1 cellular context compared by ENCODE assay signal in genomic region chr2:232300894-232301387, GRCh38.
TF ChIP-seq lines count a peak whose summit lies in the region.

No MANE protein-coding gene starts in this region.

TF ChIP-seq in HepG2, 621 proteins besides CTCF, POLR2A, EP300 and RAD21 (continued from another document and continues in another):
- TF ChIP-seq UBTF (CRISPR knock-in tag; IDR thresholded peaks at IDR 0.05) (no peak), ZNF276 (CRISPR knock-in tag; IDR thresholded peaks at IDR 0.05; ENCODE audit: low read depth) (no peak), ZNF296 (CRISPR knock-in tag; conservative IDR thresholded peaks at IDR 0.05) (no peak), ZNF142 (CRISPR knock-in tag; IDR thresholded peaks at IDR 0.05) (no peak), ZNF770 (CRISPR knock-in tag; IDR thresholded peaks at IDR 0.05) (no peak), ZNF329 (CRISPR knock-in tag; IDR thresholded peaks at IDR 0.05; ENCODE audit: low read depth) (no peak), ZNF615 (CRISPR knock-in tag; IDR thresholded peaks at IDR 0.05; ENCODE audit: borderline replicate concordance) (no peak), RBFOX2 (IDR thresholded peaks at IDR 0.05; ENCODE audit: low read depth, low read length) (no peak), ZZZ3 (CRISPR knock-in tag; IDR thresholded peaks at IDR 0.05; ENCODE audit: borderline replicate concordance) (no peak), ERF (CRISPR knock-in tag; IDR thresholded peaks at IDR 0.05) (peak; percentile 44; the same call in 1 of the 2 replicates), TEAD2 (CRISPR knock-in tag; IDR thresholded peaks at IDR 0.05) (no peak), ZNF777 (CRISPR knock-in tag; IDR thresholded peaks at IDR 0.05) (no peak), SIN3B (IDR thresholded peaks at IDR 0.05; ENCODE audit: low read length) (no peak), KDM5A (IDR thresholded peaks at IDR 0.05; ENCODE audit: borderline replicate concordance, low read length) (no peak), RELA (CRISPR knock-in tag; IDR thresholded peaks at IDR 0.05) (no peak), NR2F6 (IDR thresholded peaks at IDR 0.05) (peak; percentile 42; the same call in 1 of the 2 replicates), NR2F6 (CRISPR knock-in tag; IDR thresholded peaks at IDR 0.05) (peak; percentile 55; the same call in 1 of the 2 replicates), LCORL (IDR thresholded peaks at IDR 0.05) (no peak), LCORL (CRISPR knock-in tag; IDR thresholded peaks at IDR 0.05) (peak; percentile 28; the same call in 1 of the 2 replicates), ZNF672 (CRISPR knock-in tag; IDR thresholded peaks at IDR 0.05) (no peak), CREM (IDR thresholded peaks at IDR 0.05) (peak; percentile 68), CREM (CRISPR knock-in tag; IDR thresholded peaks at IDR 0.05) (no peak), ZNF609 (CRISPR knock-in tag; IDR thresholded peaks at IDR 0.05; ENCODE audit: borderline replicate concordance) (peak; percentile 80; the same call in 1 of the 2 replicates), ZSCAN20 (CRISPR knock-in tag; IDR thresholded peaks at IDR 0.05; ENCODE audit: borderline replicate concordance) (no peak), RARA (CRISPR knock-in tag; IDR thresholded peaks at IDR 0.05) (peak; percentile 74), FOXP1 (IDR thresholded peaks at IDR 0.05) (peak; percentile 84), FOXP1 (CRISPR knock-in tag; IDR thresholded peaks at IDR 0.05) (peak; percentile 92), KDM5B (CRISPR knock-in tag; IDR thresholded peaks at IDR 0.05; ENCODE audit: borderline replicate concordance) (no peak), ATF1 (CRISPR knock-in tag; IDR thresholded peaks at IDR 0.05) (no peak), NCOR1 (IDR thresholded peaks at IDR 0.05; ENCODE audit: borderline replicate concordance, low read length) (peak; percentile 62; the same call in 1 of the 2 replicates), RNF2 (conservative IDR thresholded peaks at IDR 0.05; ENCODE audit: low read depth) (no peak), NCOA5 (CRISPR knock-in tag; IDR thresholded peaks at IDR 0.05) (no peak), THYN1 (CRISPR knock-in tag; IDR thresholded peaks at IDR 0.05; ENCODE audit: borderline replicate concordance, low read depth) (no peak), ZNF737 (CRISPR knock-in tag; IDR thresholded peaks at IDR 0.05; ENCODE audit: borderline replicate concordance) (no peak), MZF1 (CRISPR knock-in tag; IDR thresholded peaks at IDR 0.05; ENCODE audit: borderline replicate concordance) (no peak), MXD1 (CRISPR knock-in tag; IDR thresholded peaks at IDR 0.05) (no peak), ATF6 (CRISPR knock-in tag; conservative IDR thresholded peaks at IDR 0.05) (no peak), MIXL1 (CRISPR knock-in tag; IDR thresholded peaks at IDR 0.05) (peak; percentile 73), BRD4 (CRISPR knock-in tag; IDR thresholded peaks at IDR 0.05) (no peak)
